In genomic region chr3:115139072-115139471, GRCh38 we compare ENCODE assay signal across 27 cellular contexts. TPM values are rescaled to one million over a fixed set of nuclear protein-coding genes. Genes with fewer than 3 reads are reported as not detected.
A peak's percentile ranks its signal among the peaks of the same experiment; 100 is the strongest.
DNase-seq lines count a peak whose midpoint lies in the region; ATAC-seq, FAIRE-seq and TF ChIP-seq lines count a peak whose summit lies in the region.
"Had no signal": no experiment of that assay in that cellular context is flagged by ENCODE, and none has a peak within 500 bp of the region (broad histone marks: within the 10 kb centered on the region; RNA-seq: fewer than 3 reads in every experiment).

No MANE protein-coding gene starts in this region.

- POLR2A ChIA-PET in GM12878 (lab: Charles Lee): no interaction called here

- WGBS in GM12878 (ENCODE audit: insufficient coverage, insufficient replicate concordance, low lambda C conversion rate, missing lambda C conversion rate): 89% methylated on average over 1 of the region's 1 CpG

- in situ Hi-C loops in GM12878 (cut with MboI): no loop called here

- H3K36me3 Mint-ChIP-seq in activated T-cell treated with anti-CD3 and anti-CD28 coated beads, Interleukin-2, amount 50 U/mL, for 4 hours (ENCODE audit: insufficient read depth): peaks cover 23% of the 10 kb centered on the region
- H3K36me3 Mint-ChIP-seq in activated T-cell treated with anti-CD3 and anti-CD28 coated beads, Interleukin-2, amount 50 U/mL, for 24 hours (ENCODE audit: low read depth): peaks cover 7% of the 10 kb centered on the region

- no peak overlapping the region for H3K4me3 ChIP-seq in GM12878
- H3K4me3 ChIP-seq: K562, MG63, PC-9, SK-N-MC had no signal

- no peak for FAIRE-seq in GM12878 (lab: Jason Lieb, UNC)
- FAIRE-seq: A204.1, HepG2, K562 had no signal

- H3K27ac Mint-ChIP-seq in activated T-cell treated with anti-CD3 and anti-CD28 coated beads, Interleukin-2, amount 50 U/mL, for 24 hours: no peak overlapping the region
- H3K27ac Mint-ChIP-seq: CD8-positive, alpha-beta memory T cell had no signal

- CTCF ChIA-PET in GM12878 (lab: Yijun Ruan, JAX): interaction anchor here (1.3 kb wide), 1 partner anchor 47 kb away, joined by 3 read pairs; no protein-coding TSS in a partner anchor

- no peak overlapping the region for H3K9ac ChIP-seq in GM12878 (ENCODE audit: control insufficient read depth, insufficient read depth, low read length)

- ATAC-seq in activated T-cell treated with anti-CD3 and anti-CD28 coated beads, Interleukin-2, amount 50 U/mL, for 4 hours: peak; percentile 34 to 59
- peak; percentile 31 for ATAC-seq in GM18868 (IDR thresholded peaks at IDR 0.05; ENCODE audit: unreplicated experiment)
- peak; percentile 54 for ATAC-seq in HG02884 (IDR thresholded peaks at IDR 0.05; ENCODE audit: unreplicated experiment)
- ATAC-seq in GM12878: peak; percentile 50
- no peak for ATAC-seq in HG03196 (IDR thresholded peaks at IDR 0.05; ENCODE audit: unreplicated experiment)
- no peak for ATAC-seq in GM21619 (IDR thresholded peaks at IDR 0.05; ENCODE audit: unreplicated experiment)
- ATAC-seq in HG03097 (IDR thresholded peaks at IDR 0.05; ENCODE audit: low FRiP score, unreplicated experiment): no peak
- ATAC-seq: HepG2, K562 had no signal

- H3K27me3 ChIP-seq in GM12878 (replicated peaks in 1 of 2; ENCODE audit: control insufficient read depth in 2 of 2, insufficient read depth in 2 of 2, low read length in 1 of 2): no peaks in the 10 kb centered on the region
- H3K27me3 ChIP-seq: MG63 had no signal

- RAD21 ChIA-PET in GM12878 (lab: Charles Lee; ENCODE audit: unreplicated experiment): interaction anchor here (1.1 kb wide), 1 partner anchor 46 kb away, joined by 3 read pairs; no protein-coding TSS in a partner anchor

- no peak for DNase-seq in activated T-cell treated with anti-CD3 and anti-CD28 coated beads, Interleukin-2, amount 50 U/mL, for 4 hours
- DNase-seq in activated T-cell treated with anti-CD3 and anti-CD28 coated beads, Interleukin-2, amount 50 U/mL, for 24 hours: no peak
- DNase-seq in GM12878 (ENCODE audit: low read depth, low spot score): no peak
- DNase-seq: CD8-positive, alpha-beta memory T cell; GDM1; H7; MG63; NCI-H1048; NCI-H1417 treated with DMSO at 0.1 percent for 48 hours; NCI-H187; NCI-H446; NCI-H526; PC-9; RPMI8226; SHP77; SW 1271 had no signal

- TF ChIP-seq RAD21 in GM12878 (IDR thresholded peaks at IDR 0.05; ENCODE audit: insufficient read depth, low read depth, low read length): no peak

- no peaks in the 10 kb centered on the region for H3K27me3 Mint-ChIP-seq in activated T-cell treated with anti-CD3 and anti-CD28 coated beads, Interleukin-2, amount 50 U/mL, for 4 hours (ENCODE audit: low read depth)
- H3K27me3 Mint-ChIP-seq in activated T-cell treated with anti-CD3 and anti-CD28 coated beads, Interleukin-2, amount 50 U/mL, for 24 hours: no peaks in the 10 kb centered on the region
- H3K27me3 Mint-ChIP-seq: CD8-positive, alpha-beta memory T cell had no signal

- H3K4me1 ChIP-seq in GM12878 (ENCODE audit: control insufficient read depth, insufficient read depth, low read length): peaks cover 13% of the 10 kb centered on the region; the same call in 1 of the 2 replicates

- H3K4me2 ChIP-seq in GM12878 (ENCODE audit: control insufficient read depth, insufficient read depth): no peak overlapping the region
- H3K4me2 ChIP-seq: PC-9 had no signal

- peaks cover 22% of the 10 kb centered on the region for H3K4me1 Mint-ChIP-seq in activated T-cell treated with anti-CD3 and anti-CD28 coated beads, Interleukin-2, amount 50 U/mL, for 4 hours (ENCODE audit: low read depth)
- peaks cover 40% of the 10 kb centered on the region for H3K4me1 Mint-ChIP-seq in activated T-cell treated with anti-CD3 and anti-CD28 coated beads, Interleukin-2, amount 50 U/mL, for 24 hours (ENCODE audit: low read depth)

- no peak for TF ChIP-seq POLR2A in GM12878 (IDR thresholded peaks at IDR 0.05; ENCODE audit: low read depth, low read length)

- H3K27ac ChIP-seq in GM12878 (ENCODE audit: control insufficient read depth, insufficient read depth): no peak overlapping the region
- H3K27ac ChIP-seq: C4-2B, HL-60, PC-9, SK-N-MC had no signal

- H4K20me1 ChIP-seq in GM12878 (ENCODE audit: control insufficient read depth, insufficient read depth): no peaks in the 10 kb centered on the region

- no peaks in the 10 kb centered on the region for H3K9me3 Mint-ChIP-seq in activated T-cell treated with anti-CD3 and anti-CD28 coated beads, Interleukin-2, amount 50 U/mL, for 4 hours
- H3K9me3 Mint-ChIP-seq in activated T-cell treated with anti-CD3 and anti-CD28 coated beads, Interleukin-2, amount 50 U/mL, for 24 hours: no peaks in the 10 kb centered on the region
- H3K9me3 Mint-ChIP-seq: CD8-positive, alpha-beta memory T cell had no signal

- no peak overlapping the region for H2AFZ ChIP-seq in GM12878 (ENCODE audit: control insufficient read depth, low read depth, low read length)
- H2AFZ ChIP-seq: PC-9 had no signal

- intact Hi-C loops in GM12878 (cut with micrococcal nuclease; ENCODE audit: unreplicated experiment): no loop called here

- H3K36me3 ChIP-seq in GM12878 (ENCODE audit: control insufficient read depth in 2 of 2, insufficient read depth in 2 of 2, low read length in 1 of 2): no peaks in the 10 kb centered on the region
- H3K36me3 ChIP-seq: MG63 had no signal

- H3K9me3 ChIP-seq in GM12878 (replicated peaks; ENCODE audit: control insufficient read depth, insufficient read depth, low read length): no peaks in the 10 kb centered on the region
- H3K9me3 ChIP-seq: MG63 had no signal

- BruUV-seq in GM12878 (replicated peaks; lab: Mats Ljungman, UMichigan): no TSS peak

- no peaks in the 10 kb centered on the region for H3K79me2 ChIP-seq in GM12878 (ENCODE audit: control insufficient read depth, insufficient read depth, low read length)

- SMC1A ChIA-PET in GM12878 (lab: Charles Lee; ENCODE audit: uncharacterized antibody, unreplicated experiment): interaction anchor here (0.9 to 1.2 kb wide), 5 partner anchors 10 to 61 kb away, joined by 3 to 4 read pairs (median 3); no protein-coding TSS in a partner anchor

- no peak overlapping the region for H3K4me3 Mint-ChIP-seq in activated T-cell treated with anti-CD3 and anti-CD28 coated beads, Interleukin-2, amount 50 U/mL, for 4 hours
- no peak overlapping the region for H3K4me3 Mint-ChIP-seq in activated T-cell treated with anti-CD3 and anti-CD28 coated beads, Interleukin-2, amount 50 U/mL, for 24 hours
- H3K4me3 Mint-ChIP-seq: CD8-positive, alpha-beta memory T cell had no signal

- TF ChIP-seq EP300 in GM12878 (IDR thresholded peaks at IDR 0.05; ENCODE audit: borderline replicate concordance in 1 of 2, control insufficient read depth in 1 of 2, low read depth in 2 of 2, low read length in 2 of 2): no peak

- TF ChIP-seq CTCF in GM12878 (IDR thresholded peaks at IDR 0.05 in 2 of 3, conservative IDR thresholded peaks at IDR 0.05 in 1 of 3; ENCODE audit: control insufficient read depth in 2 of 3, extremely low read depth in 1 of 3, insufficient read depth in 1 of 3, low read depth in 3 of 3, low read length in 3 of 3): no peak

TF ChIP-seq in GM12878, 131 proteins besides CTCF, POLR2A, EP300 and RAD21:
- TF ChIP-seq MTA2 (IDR thresholded peaks at IDR 0.05; ENCODE audit: low read depth): no peak
- no peak for TF ChIP-seq CHD1 (IDR thresholded peaks at IDR 0.05; ENCODE audit: low read depth, low read length)
- no peak for TF ChIP-seq BHLHE40 (IDR thresholded peaks at IDR 0.05; ENCODE audit: borderline replicate concordance in 1 of 2, low read depth in 2 of 2, low read length in 1 of 2)
- peak; percentile 60 for TF ChIP-seq JUNB (IDR thresholded peaks at IDR 0.05)
- TF ChIP-seq SRF (IDR thresholded peaks at IDR 0.05; ENCODE audit: low read depth in 2 of 2, low read length in 2 of 2): peak in 1 of 2 experiments; percentile 71; a peak in 2 of 4 replicates

RNA-seq across cellular contexts. Expression of gene ZBTB20, which starts 8.0 kb away (rescaled TPM):
- 1 to 10 TPM in 2 of 3 donors, under 1 TPM in 1; 0.91 to 2.8 (median 1.8) TPM for total RNA-seq in activated T-cell treated with anti-CD3 and anti-CD28 coated beads, Interleukin-2, amount 50 U/mL, for 4 hours
- 85.2 and 93.8 TPM in 2 replicates for total RNA-seq in GM12878 (2013; cell fraction: nucleolus; rRNA removed)
- total RNA-seq in GM12878 (2014; rRNA removed) (4.1 and 5.4 TPM in 2 replicates), GM12878 (2014; rRNA removed; fragmentation: Illumina TruSeq; extraction: Trizol) (5.5 and 6.1 TPM in 2 replicates), GM12878 (2021) (4.2 and 4.8 TPM in 2 replicates)
- polyA plus RNA-seq in GM12878 (2011; ENCODE audit: low read depth): 0.58 TPM
- polyA plus RNA-seq in GM12878 (2011; rRNA removed) (0.63 and 0.72 TPM in 2 replicates), GM12878 (2014; fragmentation: Illumina TruSeq; extraction: Trizol) (0.40 and 1.0 TPM in 2 replicates), GM12878 (2014; fragmentation: Nextera tagmentation; extraction: Ambion mirVana) (1 to 10 TPM in 1 of 2 experiments, under 1 TPM in 1; 0.20 to 1.2 TPM), GM12878 (2014; rRNA removed) (0.34 and 0.38 TPM in 2 replicates), GM12878 (2016; fragmentation: Nextera tagmentation; extraction: Ambion mirVana) (1 to 10 TPM; 3.1 to 5.1 TPM)
- polyA plus RNA-seq in GM12878 (2011; cell fraction: cytosol; rRNA removed): 0.17 and 0.30 TPM in 2 replicates
- 2.3 and 2.7 TPM in 2 replicates for polyA plus RNA-seq in GM12878 (2011; cell fraction: nucleus; rRNA removed)
- 1.4 and 1.6 TPM in 2 replicates for polyA plus RNA-seq in GM12878 (2012)
- 10.5 and 12.6 TPM in 2 replicates for polyA minus RNA-seq in GM12878 (2011; rRNA and poly(A)+ RNA removed)
- polyA minus RNA-seq in GM12878 (2011; cell fraction: cytosol; rRNA and poly(A)+ RNA removed): 0.73 and 2.1 TPM in 2 replicates
- polyA minus RNA-seq in GM12878 (2011; cell fraction: nucleus; rRNA and poly(A)+ RNA removed): 14.6 and 25.3 TPM in 2 replicates

Comparison
In these comparisons a context has a peak if more than half of its experiments do, and no peak if none do; other contexts are left out.
1. ATAC-seq: peak in activated T-cell treated with anti-CD3 and anti-CD28 coated beads, Interleukin-2, amount 50 U/mL, for 4 hours (2 of 2), GM18868 (single experiment), HG02884 (single experiment) and GM12878 (single experiment); none in HG03196 (single experiment), GM21619 (single experiment) and HG03097 (single experiment).